ENCODE assay signal across 8 cellular contexts in the genomic region with DNA sequence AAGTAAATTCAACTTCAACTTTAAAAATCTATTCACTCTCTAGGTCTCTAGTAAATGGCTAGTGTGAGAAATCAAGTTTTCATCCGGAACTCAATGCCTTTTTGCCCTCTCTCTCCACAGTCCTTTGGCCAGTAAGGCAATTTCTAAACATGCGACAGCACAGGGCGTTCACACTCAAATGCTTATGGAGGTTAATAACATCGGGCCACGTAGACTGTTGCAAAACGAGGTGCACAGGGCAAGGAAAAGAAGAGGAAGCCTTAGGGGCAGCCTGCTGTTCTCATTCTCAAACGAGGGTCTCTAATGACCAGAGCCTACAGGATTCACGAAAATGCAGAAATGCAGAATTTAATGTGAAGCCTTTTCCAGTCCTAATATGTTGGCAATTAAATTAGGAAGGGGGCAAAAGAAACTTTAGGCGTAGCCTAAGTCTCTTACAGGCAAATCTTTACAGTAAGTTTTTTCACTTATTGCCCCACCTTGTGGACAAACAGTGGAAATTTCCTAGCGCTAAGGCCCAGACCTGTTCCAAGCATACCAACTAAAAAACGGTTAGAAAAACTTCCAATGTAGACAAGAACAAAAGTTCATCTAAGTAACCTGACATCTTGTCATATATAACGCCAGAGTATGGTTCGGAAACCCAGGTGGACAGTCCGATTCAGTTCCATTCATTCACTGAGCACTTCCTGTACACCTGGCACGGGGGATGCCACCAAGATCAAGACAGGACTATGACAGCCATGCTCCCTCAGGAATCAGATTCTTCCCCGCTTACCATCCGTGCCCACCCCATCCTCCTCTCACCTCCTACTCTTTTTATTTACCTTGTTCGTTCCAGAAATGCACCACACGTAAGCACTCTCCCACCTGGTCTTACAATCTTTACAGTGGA. TPM values are rescaled to one million over a fixed set of nuclear protein-coding genes. Genes with fewer than 3 reads are reported as not detected.
DNase-seq lines count a peak whose midpoint lies in the region; ATAC-seq, FAIRE-seq and TF ChIP-seq lines count a peak whose summit lies in the region.

No MANE protein-coding gene starts in this region.

- POLR2A ChIA-PET in Caco-2 (lab: Charles Lee) = no interaction called here

- no peak overlapping the region for H3K23ac ChIP-seq in mesenchymal stem cell (ENCODE audit: low read length in 2 of 2)

- intact Hi-C loops in Caco-2 (cut with micrococcal nuclease; ENCODE audit: unreplicated experiment) = loop anchor here (1.0 kb wide), 6 partner anchors 42 to 400 kb away; no protein-coding TSS in a partner anchor

- H3K27me3 Mint-ChIP-seq in Caco-2 (ENCODE audit: insufficient read depth, unreplicated experiment) = no peaks in the 10 kb centered on the region

- FAIRE-seq in urothelium cell line (lab: Jason Lieb, UNC) = no peak

- H3K4me1 ChIP-seq in Caco-2 (peaks cover 23% of the 10 kb centered on the region), mesenchymal stem cell (ENCODE audit: control insufficient read depth, insufficient read depth, low read depth, low read length) (no peaks in the 10 kb centered on the region)

- H2BK15ac ChIP-seq in mesenchymal stem cell (ENCODE audit: low read depth, poor library complexity, severe bottlenecking) = no peak overlapping the region

- no peak overlapping the region for H2AFZ ChIP-seq in mesenchymal stem cell (ENCODE audit: low read depth, low read length)

- no peak overlapping the region for H3K18ac ChIP-seq in mesenchymal stem cell (ENCODE audit: low read depth in 1 of 2, low read length in 2 of 2)

- 54% methylated on average over 19 of the region's 19 CpGs for WGBS in mesenchymal stem cell

- peak overlapping the region; percentile 79 for H3K9ac ChIP-seq in mesenchymal stem cell (ENCODE audit: low read length)

- peak; percentile 70 to 84 for TF ChIP-seq CTCF in Caco-2 (IDR thresholded peaks at IDR 0.05; ENCODE audit: insufficient read depth in 1 of 2, low read depth in 1 of 2, low read length in 1 of 2, severe bottlenecking in 1 of 2, unreplicated experiment in 1 of 2)

- peaks cover 6% of the 10 kb centered on the region for H3K4me1 Mint-ChIP-seq in Caco-2 (ENCODE audit: low read depth, unreplicated experiment)

- H3K4me3 ChIP-seq in Caco-2 (ENCODE audit: low read depth, low read length) (no peak overlapping the region), mesenchymal stem cell (ENCODE audit: insufficient read depth in 1 of 2, low read depth in 1 of 2, low read length in 2 of 2) (peak overlapping the region in 1 of 2 experiments; percentile 40)

- CTCF ChIA-PET in Caco-2 (lab: Charles Lee) = no interaction called here

- H2BK5ac ChIP-seq in mesenchymal stem cell (ENCODE audit: low read depth, low read length, poor library complexity, severe bottlenecking) = no peak overlapping the region

- no peak overlapping the region for H3K27ac ChIP-seq in mesenchymal stem cell (ENCODE audit: low read length, poor library complexity, severe bottlenecking)

- no TSS peak for BruUV-seq in Caco-2 (replicated peaks; lab: Mats Ljungman, UMichigan)

- DNase-seq in Caco-2 = peak in 1 of 2 experiments; percentile 62
- peak; percentile 53 for DNase-seq in RPMI8226
- peak; percentile 81 for DNase-seq in dermis blood vessel endothelial cell
- DNase-seq in mesenchymal stem cell = peak; percentile 65
- peak; percentile 25 for DNase-seq in urothelium cell line (ENCODE audit: low spot score)
- no peak for DNase-seq in NCI-H187 (lab: John Stamatoyannopoulos, UW)

- no peak overlapping the region for H3K4me2 ChIP-seq in mesenchymal stem cell (ENCODE audit: low read length, poor library complexity, severe bottlenecking)

- H3K79me1 ChIP-seq in mesenchymal stem cell (replicated peaks; ENCODE audit: low read length, poor library complexity, severe bottlenecking) = no peaks in the 10 kb centered on the region

- H3K36me3 ChIP-seq in Caco-2 (ENCODE audit: control insufficient read depth, insufficient read depth, low read length) (0 out of 2 replicates have a peak, but pooled peaks cover 2% of the 10 kb centered on the region), mesenchymal stem cell (ENCODE audit: control insufficient read depth in 1 of 2, insufficient read depth in 2 of 2, low read depth in 1 of 2, low read length in 2 of 2) (no peaks in the 10 kb centered on the region)

- H3K4me3 Mint-ChIP-seq in Caco-2 (ENCODE audit: unreplicated experiment) = no peak overlapping the region

- H2BK120ac ChIP-seq in mesenchymal stem cell (ENCODE audit: low read depth, low read length) = no peak overlapping the region

- peaks cover 9% of the 10 kb centered on the region for H3K36me3 Mint-ChIP-seq in Caco-2 (ENCODE audit: insufficient read depth, unreplicated experiment)

- H4K8ac ChIP-seq in mesenchymal stem cell (ENCODE audit: low read length) = peak overlapping the region; percentile 0

- no peak overlapping the region for H2AK5ac ChIP-seq in mesenchymal stem cell (ENCODE audit: low read length, severe bottlenecking)

- no peaks in the 10 kb centered on the region for H3K9me3 Mint-ChIP-seq in Caco-2 (ENCODE audit: unreplicated experiment)

- H3K4ac ChIP-seq in mesenchymal stem cell (ENCODE audit: low read depth in 1 of 2, low read length in 2 of 2) = no peak overlapping the region

- H3K27ac Mint-ChIP-seq in Caco-2 (ENCODE audit: unreplicated experiment) = no peak overlapping the region

- no peaks in the 10 kb centered on the region for H3K27me3 ChIP-seq in Caco-2 (replicated peaks; ENCODE audit: control insufficient read depth, insufficient read depth, low read length)
- no peaks in the 10 kb centered on the region for H3K27me3 ChIP-seq in mesenchymal stem cell (ENCODE audit: control insufficient read depth in 1 of 2, insufficient read depth in 1 of 2, low read length in 2 of 2)

- no peak overlapping the region for H4K91ac ChIP-seq in mesenchymal stem cell (ENCODE audit: low read length)

- H2BK12ac ChIP-seq in mesenchymal stem cell (ENCODE audit: low read length in 2 of 2) = no peak overlapping the region

- peak; percentile 55 for ATAC-seq in GM18907 (IDR thresholded peaks at IDR 0.05; ENCODE audit: unreplicated experiment)
- peak; percentile 60 for ATAC-seq in HG03460 (IDR thresholded peaks at IDR 0.05; ENCODE audit: unreplicated experiment)

- no peak overlapping the region for H3K14ac ChIP-seq in mesenchymal stem cell (ENCODE audit: low read length in 2 of 2)

- H3K9me3 ChIP-seq in Caco-2 (no peaks in the 10 kb centered on the region), mesenchymal stem cell (ENCODE audit: control insufficient read depth, low read length) (no peaks in the 10 kb centered on the region)

RNA-seq across cellular contexts. Expression of gene ZAR1L, which starts 5.1 kb away (rescaled TPM):
- 0.53 TPM in 1 of 2 replicates, not detected in the other for total RNA-seq in Caco-2 (2022)
- not detected in 2 replicates for total RNA-seq in dermis blood vessel endothelial cell
- polyA plus RNA-seq in mesenchymal stem cell (2013, experiment 1 of 2) = not detected
- polyA plus RNA-seq in mesenchymal stem cell (2013, experiment 2 of 2) = not detected

RNA-seq across cellular contexts. Expression of gene BRCA2, which starts 5.2 kb away (rescaled TPM):
- total RNA-seq in Caco-2 (2022) (29.8 and 32.5 TPM in 2 replicates), dermis blood vessel endothelial cell (4.6 and 13.2 TPM in 2 replicates)
- 1.3 TPM for polyA plus RNA-seq in mesenchymal stem cell (2013, experiment 1 of 2)
- 0.75 TPM for polyA plus RNA-seq in mesenchymal stem cell (2013, experiment 2 of 2)

Comparison
In these comparisons a context has a peak if more than half of its experiments do, and no peak if none do; other contexts are left out.
1. DNase-seq: peak in RPMI8226 (single experiment), dermis blood vessel endothelial cell (single experiment), mesenchymal stem cell (single experiment) and urothelium cell line (single experiment); none in NCI-H187 (0 of 2).